1 cellular context compared by ENCODE assay signal in the genomic region with DNA sequence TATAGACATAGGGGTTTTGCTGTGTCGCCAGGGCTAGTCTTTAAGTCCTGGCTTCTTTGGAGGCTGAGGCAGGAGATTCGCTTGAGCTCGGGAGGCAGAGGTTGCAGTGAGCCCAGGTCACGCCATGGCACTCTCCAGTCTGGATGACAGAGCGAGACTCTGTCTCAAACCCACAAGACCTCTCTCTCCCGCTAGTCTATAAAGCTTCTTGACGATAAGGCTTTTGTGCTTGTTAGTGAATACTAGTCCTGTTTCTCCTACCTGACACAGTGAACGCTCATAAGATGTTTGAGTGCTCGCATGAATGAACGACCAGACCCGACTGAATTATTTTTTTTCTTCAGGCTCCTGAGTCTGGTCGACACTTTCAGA.
TF ChIP-seq lines count a peak whose summit lies in the region.

No MANE protein-coding gene starts in this region.

TF ChIP-seq in H1, 55 proteins besides CTCF, POLR2A, EP300 and RAD21:
- TF ChIP-seq TCF12 (IDR thresholded peaks at IDR 0.05; ENCODE audit: low read depth, low read length) (no peak), CREB1 (IDR thresholded peaks at IDR 0.05) (no peak), RNF2 (IDR thresholded peaks at IDR 0.05; ENCODE audit: borderline replicate concordance, low read depth, low read length, missing control alignments, poor library complexity, severe bottlenecking) (no peak), ATF2 (IDR thresholded peaks at IDR 0.05; ENCODE audit: low read length) (no peak), EZH2 (IDR thresholded peaks at IDR 0.05; ENCODE audit: low read depth, low read length, severe bottlenecking) (no peak), CBX8 (IDR thresholded peaks at IDR 0.05; ENCODE audit: borderline replicate concordance, low read depth, low read length) (no peak), JUN (IDR thresholded peaks at IDR 0.05; ENCODE audit: low read depth, low read length) (no peak), ATF3 (IDR thresholded peaks at IDR 0.05; ENCODE audit: insufficient read depth, low read depth, low read length) (no peak), NANOG (IDR thresholded peaks at IDR 0.05; ENCODE audit: insufficient read depth, low read depth, low read length, poor library complexity, severe bottlenecking) (no peak), SUZ12 (IDR thresholded peaks at IDR 0.05; ENCODE audit: low read length) (no peak), KDM1A (IDR thresholded peaks at IDR 0.05; ENCODE audit: borderline replicate concordance, low read length) (no peak)
